ENCODE assay signal across 8 cellular contexts in the genomic region with DNA sequence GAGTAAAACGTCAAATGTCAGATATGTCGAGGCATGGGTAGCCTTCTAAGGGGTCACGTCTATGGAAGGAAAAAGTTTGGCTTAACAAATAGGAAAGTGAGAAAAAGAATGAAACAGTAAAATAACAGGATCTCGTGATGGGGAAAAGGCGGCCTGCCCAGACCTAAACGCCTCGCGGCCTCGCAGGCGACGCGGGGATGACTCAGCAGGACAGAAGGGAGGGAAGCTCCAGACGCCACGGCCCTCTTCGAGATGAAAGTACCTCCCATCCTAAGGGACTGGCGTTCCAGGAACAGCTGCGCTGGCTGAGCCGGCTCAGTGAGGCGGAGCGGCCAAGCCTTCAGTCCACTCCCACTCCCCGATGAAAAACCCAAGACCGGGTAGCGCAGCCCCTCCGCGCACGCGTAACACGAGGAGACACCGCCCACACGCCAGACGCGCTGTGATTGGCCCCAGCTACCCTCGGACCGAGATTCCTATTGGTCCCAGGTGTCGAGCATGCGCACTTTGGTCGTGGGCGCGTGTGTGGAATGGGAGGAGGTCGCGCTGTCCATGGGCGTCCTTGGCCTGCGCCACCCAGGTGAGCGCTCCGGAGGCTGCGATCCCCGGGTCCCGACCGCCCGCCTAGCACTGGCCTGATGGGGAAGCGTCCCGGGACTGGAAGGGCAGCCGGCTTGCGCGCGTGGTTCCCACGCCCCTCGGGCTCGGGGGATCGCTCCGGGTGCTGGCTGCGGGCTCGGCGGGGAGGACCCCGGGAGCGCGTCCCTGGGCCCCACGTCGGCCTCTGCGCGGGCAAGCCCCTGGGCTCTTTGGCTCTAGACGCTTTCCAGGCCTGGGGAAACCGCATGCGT.
A peak's percentile ranks its signal among the peaks of the same experiment; 100 is the strongest.
DNase-seq lines count a peak whose midpoint lies in the region; ATAC-seq and TF ChIP-seq lines count a peak whose summit lies in the region.

No MANE protein-coding gene starts in this region.

- TF ChIP-seq CTCF in ascending aorta (IDR thresholded peaks at IDR 0.05) (no peak), gastrocnemius medialis (IDR thresholded peaks at IDR 0.05 in 4 of 5, conservative IDR thresholded peaks at IDR 0.05 in 1 of 5) (no peak)

- intact Hi-C loops in ascending aorta (cut with DNase I) = loop anchor here (2.0 to 10.0 kb wide), 2 partner anchors 231 to 1877 kb away; no protein-coding TSS in a partner anchor
- intact Hi-C loops in right cardiac atrium (cut with DNase I) = no loop called here
- intact Hi-C loops in gastrocnemius medialis (cut with DNase I; ENCODE audit: low total_unique reads) = no loop called here

- peak; percentile 70 for DNase-seq in T follicular helper cell (ENCODE audit: low read depth)
- peak; percentile 84 to 91 for DNase-seq in ascending aorta (ENCODE audit: low spot score in 2 of 2)
- peak; percentile 96 to 98 (median 98) for DNase-seq in right cardiac atrium
- peak; percentile 90 to 92 for DNase-seq in gastrocnemius medialis
- DNase-seq in AML-193 (lab: John Stamatoyannopoulos, UW) = no peak

- peak overlapping the region; percentile 72 to 85 (median 78) for H3K4me3 ChIP-seq in BLaER1 treated with 17β-estradiol and CSF1 and Interleukin-3, amounts not matched to agents 10 nM and 100 nM
- H3K4me3 ChIP-seq in HUES64 (ENCODE audit: low read length) (peak overlapping the region; percentile 53), ascending aorta (peak overlapping the region; percentile 58 to 98), right cardiac atrium (ENCODE audit: low read length) (peak overlapping the region; percentile 78), gastrocnemius medialis (peak overlapping the region; percentile 63 to 77 (median 68))

- H3K27me3 ChIP-seq in BLaER1 treated with 17β-estradiol and CSF1 and Interleukin-3, amounts not matched to agents 10 nM and 100 nM = no peaks in the 10 kb centered on the region
- peaks cover 2% of the 10 kb centered on the region; the same call in 1 of the 2 replicates for H3K27me3 ChIP-seq in HUES64 (ENCODE audit: insufficient read depth, low read length)
- H3K27me3 ChIP-seq in ascending aorta = no peaks in the 10 kb centered on the region
- no peaks in the 10 kb centered on the region for H3K27me3 ChIP-seq in right cardiac atrium (ENCODE audit: control insufficient read depth, insufficient read depth)
- no peaks in the 10 kb centered on the region for H3K27me3 ChIP-seq in gastrocnemius medialis

- H3K36me3 ChIP-seq in BLaER1 treated with 17β-estradiol and CSF1 and Interleukin-3, amounts not matched to agents 10 nM and 100 nM = peaks cover 4 to 26% (median 14%) of the 10 kb centered on the region in 11 experiments; a peak in 17 of 22 replicates
- H3K36me3 ChIP-seq in HUES64 (ENCODE audit: insufficient read depth, low read length) (no peaks in the 10 kb centered on the region), ascending aorta (no peaks in the 10 kb centered on the region), gastrocnemius medialis (peaks cover 0 to 16% of the 10 kb centered on the region in 2 donors)

- peaks cover 0 to 23% (median 10%) of the 10 kb centered on the region in 10 experiments; a peak in 13 of 20 replicates for H3K4me1 ChIP-seq in BLaER1 treated with 17β-estradiol and CSF1 and Interleukin-3, amounts not matched to agents 10 nM and 100 nM
- no peaks in the 10 kb centered on the region for H3K4me1 ChIP-seq in HUES64 (ENCODE audit: insufficient read depth, low read length)
- no peaks in the 10 kb centered on the region for H3K4me1 ChIP-seq in ascending aorta
- no peaks in the 10 kb centered on the region for H3K4me1 ChIP-seq in right cardiac atrium (ENCODE audit: control insufficient read depth, insufficient read depth, low read length)
- peaks cover 0 to 12% of the 10 kb centered on the region in 2 donors for H3K4me1 ChIP-seq in gastrocnemius medialis

- H3K4me2 ChIP-seq in BLaER1 treated with 17β-estradiol and CSF1 and Interleukin-3, amounts not matched to agents 10 nM and 100 nM = peak overlapping the region; percentile 57 to 78 (median 69)

- in situ Hi-C loops in gastrocnemius medialis (cut with MboI; ENCODE audit: low sequenced_read_pairs in 4 of 4) = loop anchor here in 1 of 4 donors (25.0 kb wide), 1 partner anchor 595 kb away; the partner anchor contains the start of genes CFAP90, FASTKD3 and MTRR

- H3K9me3 ChIP-seq in BLaER1 treated with 17β-estradiol and CSF1 and Interleukin-3, amounts not matched to agents 10 nM and 100 nM (replicated peaks in 1 of 11) = peaks cover 5 to 16% (median 11%) of the 10 kb centered on the region in 11 experiments; a peak in 19 of 22 replicates
- peaks cover 2% of the 10 kb centered on the region; the same call in 1 of the 2 replicates for H3K9me3 ChIP-seq in HUES64 (ENCODE audit: insufficient read depth, low read depth, low read length)
- H3K9me3 ChIP-seq in ascending aorta = no peaks in the 10 kb centered on the region
- H3K9me3 ChIP-seq in right cardiac atrium (ENCODE audit: control insufficient read depth, low read length) = no peaks in the 10 kb centered on the region
- H3K9me3 ChIP-seq in gastrocnemius medialis = no peaks in the 10 kb centered on the region

- ATAC-seq in GM19468 (IDR thresholded peaks at IDR 0.05; ENCODE audit: extremely low read depth, unreplicated experiment) = peak; percentile 81
- ATAC-seq in right cardiac atrium = peak; percentile 100
- peak; percentile 94 to 96 for ATAC-seq in gastrocnemius medialis

- peak; percentile 62 to 90 for TF ChIP-seq POLR2A in gastrocnemius medialis (IDR thresholded peaks at IDR 0.05)

- peaks cover 0 to 5% (median 0%) of the 10 kb centered on the region in 11 experiments; a peak in 1 of 22 replicates for H4K20me1 ChIP-seq in BLaER1 treated with 17β-estradiol and CSF1 and Interleukin-3, amounts not matched to agents 10 nM and 100 nM

- peak overlapping the region; percentile 78 to 88 (median 81) for H3K9ac ChIP-seq in BLaER1 treated with 17β-estradiol and CSF1 and Interleukin-3, amounts not matched to agents 10 nM and 100 nM
- H3K9ac ChIP-seq in HUES64 (ENCODE audit: low read depth, low read length) = peak overlapping the region; percentile 38; the same call in 1 of the 2 replicates

- H3K27ac ChIP-seq in BLaER1 treated with 17β-estradiol and CSF1 and Interleukin-3, amounts not matched to agents 10 nM and 100 nM = peak overlapping the region; percentile 46 to 85 (median 78); a peak in 21 of 22 replicates
- no peak overlapping the region for H3K27ac ChIP-seq in HUES64 (ENCODE audit: low read depth, low read length)
- H3K27ac ChIP-seq in ascending aorta = peak overlapping the region; percentile 83 to 89
- peak overlapping the region; percentile 86 for H3K27ac ChIP-seq in right cardiac atrium (ENCODE audit: low read length)
- peak overlapping the region; percentile 82 to 92 (median 85) for H3K27ac ChIP-seq in gastrocnemius medialis

- 95% methylated on average over 74 of the region's 74 CpGs for WGBS in HUES64
- WGBS in right cardiac atrium = 29% methylated on average over 74 of the region's 74 CpGs

Comparison
In these comparisons a context has a peak if more than half of its experiments do, and no peak if none do; other contexts are left out.
1. DNase-seq: peak in T follicular helper cell (single experiment), ascending aorta (2 of 2), right cardiac atrium (3 of 3) and gastrocnemius medialis (2 of 2); none in AML-193 (0 of 2).
2. Peak in every context shown above with its lines, with median percentiles within 50 percentile points of each other: H3K4me3 ChIP-seq and ATAC-seq.